1 cellular context compared by ENCODE assay signal in genomic region chr19:52010674-52011073, GRCh38.
A peak's percentile ranks its signal among the peaks of the same experiment; 100 is the strongest.
TF ChIP-seq lines count a peak whose summit lies in the region.

No MANE protein-coding gene starts in this region.

TF ChIP-seq in HepG2, 621 proteins besides CTCF, POLR2A, EP300 and RAD21:
- TF ChIP-seq, protein P1, sequence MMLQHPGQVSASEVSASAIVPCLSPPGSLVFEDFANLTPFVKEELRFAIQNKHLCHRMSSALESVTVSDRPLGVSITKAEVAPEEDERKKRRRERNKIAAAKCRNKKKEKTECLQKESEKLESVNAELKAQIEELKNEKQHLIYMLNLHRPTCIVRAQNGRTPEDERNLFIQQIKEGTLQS (CRISPR knock-in tag; IDR thresholded peaks at IDR 0.05) = no peak
- TF ChIP-seq, protein P2, sequence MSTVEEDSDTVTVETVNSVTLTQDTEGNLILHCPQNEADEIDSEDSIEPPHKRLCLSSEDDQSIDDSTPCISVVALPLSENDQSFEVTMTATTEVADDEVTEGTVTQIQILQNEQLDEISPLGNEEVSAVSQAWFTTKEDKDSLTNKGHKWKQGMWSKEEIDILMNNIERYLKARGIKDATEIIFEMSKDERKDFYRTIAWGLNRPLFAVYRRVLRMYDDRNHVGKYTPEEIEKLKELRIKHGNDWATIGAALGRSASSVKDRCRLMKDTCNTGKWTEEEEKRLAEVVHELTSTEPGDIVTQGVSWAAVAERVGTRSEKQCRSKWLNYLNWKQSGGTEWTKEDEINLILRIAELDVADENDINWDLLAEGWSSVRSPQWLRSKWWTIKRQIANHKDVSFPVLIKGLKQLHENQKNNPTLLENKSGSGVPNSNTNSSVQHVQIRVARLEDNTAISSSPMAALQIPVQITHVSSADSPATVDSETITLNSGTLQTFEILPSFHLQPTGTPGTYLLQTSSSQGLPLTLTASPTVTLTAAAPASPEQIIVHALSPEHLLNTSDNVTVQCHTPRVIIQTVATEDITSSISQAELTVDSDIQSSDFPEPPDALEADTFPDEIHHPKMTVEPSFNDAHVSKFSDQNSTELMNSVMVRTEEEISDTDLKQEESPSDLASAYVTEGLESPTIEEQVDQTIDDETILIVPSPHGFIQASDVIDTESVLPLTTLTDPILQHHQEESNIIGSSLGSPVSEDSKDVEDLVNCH (CRISPR knock-in tag; IDR thresholded peaks at IDR 0.05) = no peak
- TF ChIP-seq ZNF7 (CRISPR knock-in tag; IDR thresholded peaks at IDR 0.05) (peak; percentile 89), FOXA1 (IDR thresholded peaks at IDR 0.05) (no peak), FOXA1 (CRISPR knock-in tag; IDR thresholded peaks at IDR 0.05) (peak; percentile 60), ZNF598 (CRISPR knock-in tag; IDR thresholded peaks at IDR 0.05; ENCODE audit: borderline replicate concordance) (no peak), FOXA3 (CRISPR knock-in tag; IDR thresholded peaks at IDR 0.05) (peak; percentile 58), ELK4 (CRISPR knock-in tag; IDR thresholded peaks at IDR 0.05; ENCODE audit: borderline replicate concordance) (no peak), RARA (CRISPR knock-in tag; IDR thresholded peaks at IDR 0.05) (no peak), ZNF558 (CRISPR knock-in tag; IDR thresholded peaks at IDR 0.05; ENCODE audit: borderline replicate concordance) (no peak)
- TF ChIP-seq, protein P3, sequence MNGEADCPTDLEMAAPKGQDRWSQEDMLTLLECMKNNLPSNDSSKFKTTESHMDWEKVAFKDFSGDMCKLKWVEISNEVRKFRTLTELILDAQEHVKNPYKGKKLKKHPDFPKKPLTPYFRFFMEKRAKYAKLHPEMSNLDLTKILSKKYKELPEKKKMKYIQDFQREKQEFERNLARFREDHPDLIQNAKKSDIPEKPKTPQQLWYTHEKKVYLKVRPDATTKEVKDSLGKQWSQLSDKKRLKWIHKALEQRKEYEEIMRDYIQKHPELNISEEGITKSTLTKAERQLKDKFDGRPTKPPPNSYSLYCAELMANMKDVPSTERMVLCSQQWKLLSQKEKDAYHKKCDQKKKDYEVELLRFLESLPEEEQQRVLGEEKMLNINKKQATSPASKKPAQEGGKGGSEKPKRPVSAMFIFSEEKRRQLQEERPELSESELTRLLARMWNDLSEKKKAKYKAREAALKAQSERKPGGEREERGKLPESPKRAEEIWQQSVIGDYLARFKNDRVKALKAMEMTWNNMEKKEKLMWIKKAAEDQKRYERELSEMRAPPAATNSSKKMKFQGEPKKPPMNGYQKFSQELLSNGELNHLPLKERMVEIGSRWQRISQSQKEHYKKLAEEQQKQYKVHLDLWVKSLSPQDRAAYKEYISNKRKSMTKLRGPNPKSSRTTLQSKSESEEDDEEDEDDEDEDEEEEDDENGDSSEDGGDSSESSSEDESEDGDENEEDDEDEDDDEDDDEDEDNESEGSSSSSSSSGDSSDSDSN (CRISPR knock-in tag; IDR thresholded peaks at IDR 0.05) = no peak
- TF ChIP-seq, protein P4, sequence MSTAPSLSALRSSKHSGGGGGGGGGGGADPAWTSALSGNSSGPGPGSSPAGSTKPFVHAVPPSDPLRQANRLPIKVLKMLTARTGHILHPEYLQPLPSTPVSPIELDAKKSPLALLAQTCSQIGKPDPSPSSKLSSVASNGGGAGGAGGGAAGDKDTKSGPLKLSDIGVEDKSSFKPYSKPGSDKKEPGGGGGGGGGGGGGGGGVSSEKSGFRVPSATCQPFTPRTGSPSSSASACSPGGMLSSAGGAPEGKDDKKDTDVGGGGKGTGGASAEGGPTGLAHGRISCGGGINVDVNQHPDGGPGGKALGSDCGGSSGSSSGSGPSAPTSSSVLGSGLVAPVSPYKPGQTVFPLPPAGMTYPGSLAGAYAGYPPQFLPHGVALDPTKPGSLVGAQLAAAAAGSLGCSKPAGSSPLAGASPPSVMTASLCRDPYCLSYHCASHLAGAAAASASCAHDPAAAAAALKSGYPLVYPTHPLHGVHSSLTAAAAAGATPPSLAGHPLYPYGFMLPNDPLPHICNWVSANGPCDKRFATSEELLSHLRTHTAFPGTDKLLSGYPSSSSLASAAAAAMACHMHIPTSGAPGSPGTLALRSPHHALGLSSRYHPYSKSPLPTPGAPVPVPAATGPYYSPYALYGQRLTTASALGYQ (CRISPR knock-in tag; IDR thresholded peaks at IDR 0.05) = no peak
